1 cellular context compared by ENCODE assay signal in genomic region chr7:84568786-84569185, GRCh38.
TF ChIP-seq lines count a peak whose summit lies in the region.

No MANE protein-coding gene starts in this region.

TF ChIP-seq in GM12878, 131 proteins besides CTCF, POLR2A, EP300 and RAD21 (continued from another document):
- TF ChIP-seq FOXM1 (IDR thresholded peaks at IDR 0.05; ENCODE audit: low read depth, low read length) (no peak), ATF3 (IDR thresholded peaks at IDR 0.05; ENCODE audit: borderline replicate concordance, extremely low read depth, low read depth, low read length) (no peak)
